ENCODE assay signal across 21 cellular contexts in genomic region chr12:93016752-93017350, GRCh38.
DNase-seq lines count a peak whose midpoint lies in the region; ATAC-seq and TF ChIP-seq lines count a peak whose summit lies in the region.
"Had no signal": no experiment of that assay in that cellular context is flagged by ENCODE, and none has a peak within 500 bp of the region (broad histone marks: within the 10 kb centered on the region; RNA-seq: fewer than 3 reads in every experiment).

No MANE protein-coding gene starts in this region.

- H3K27me3 ChIP-seq in Caco-2 (replicated peaks; ENCODE audit: control insufficient read depth, insufficient read depth, low read length) (no peaks in the 10 kb centered on the region), parathyroid adenoma (ENCODE audit: control insufficient read depth, insufficient read depth, low read length) (no peaks in the 10 kb centered on the region)
- no peaks in the 10 kb centered on the region for H3K27me3 ChIP-seq in CD8-positive, alpha-beta memory T cell (ENCODE audit: insufficient read depth, low read length, poor library complexity, severe bottlenecking)
- H3K27me3 ChIP-seq: cardiac muscle cell, esophagus muscularis mucosa, left lung, right atrium auricular region had no signal

- DNase-seq in Caco-2 = no peak
- peak; percentile 84 for DNase-seq in SW480 (ENCODE audit: low spot score)
- DNase-seq in globus pallidus (ENCODE audit: low spot score) = peak; percentile 85
- no peak for DNase-seq in CD8-positive, alpha-beta memory T cell
- DNase-seq in stimulated activated CD4-positive, alpha-beta T cell treated with anti-CD3 and anti-CD28 coated beads, Interleukin-15, amount 100 ng/mL, for 24 hours = no peak
- no peak for DNase-seq in central memory CD4-positive, alpha-beta T cell
- DNase-seq: activated CD4-positive, alpha-beta T cell treated with anti-CD3 and anti-CD28 coated beads, Interleukin-2, amount 50 U/mL, for 4 hours; amniotic stem cell; DMS 273 treated with DMSO at 0.1 percent for 48 hours; left lung; NCI-H1436 treated with DMSO at 0.1 percent for 48 hours; NCI-H2171 treated with DMSO at 0.1 percent for 48 hours; SHP77 had no signal

- H3K4me3 ChIP-seq in Caco-2 (ENCODE audit: low read depth, low read length) (no peak overlapping the region), parathyroid adenoma (ENCODE audit: low read depth, low read length) (no peak overlapping the region)
- H3K4me3 ChIP-seq in CD8-positive, alpha-beta memory T cell (ENCODE audit: low read length) = no peak overlapping the region
- H3K4me3 ChIP-seq: cardiac muscle cell, esophagus muscularis mucosa, left lung, right atrium auricular region had no signal

- H3K36me3 ChIP-seq in Caco-2 (ENCODE audit: control insufficient read depth, insufficient read depth, low read length) (peaks cover 5% of the 10 kb centered on the region), parathyroid adenoma (ENCODE audit: control insufficient read depth, insufficient read depth, low read length) (no peaks in the 10 kb centered on the region)
- H3K36me3 ChIP-seq in CD8-positive, alpha-beta memory T cell (ENCODE audit: insufficient read depth, low read length) = no peaks in the 10 kb centered on the region
- H3K36me3 ChIP-seq: cardiac muscle cell, esophagus muscularis mucosa, left lung, right atrium auricular region had no signal

- intact Hi-C loops in Caco-2 (cut with micrococcal nuclease; ENCODE audit: unreplicated experiment) = loop anchor here (1.0 kb wide), 2 partner anchors 11 to 105 kb away; no protein-coding TSS in a partner anchor

- no peak for TF ChIP-seq CTCF in Caco-2 (IDR thresholded peaks at IDR 0.05; ENCODE audit: insufficient read depth in 1 of 2, low read depth in 1 of 2, low read length in 1 of 2, severe bottlenecking in 1 of 2, unreplicated experiment in 1 of 2)
- TF ChIP-seq CTCF in parathyroid adenoma (IDR thresholded peaks at IDR 0.05) = no peak

- H3K27me3 Mint-ChIP-seq in Caco-2 (ENCODE audit: insufficient read depth, unreplicated experiment) = no peaks in the 10 kb centered on the region
- H3K27me3 Mint-ChIP-seq in CD8-positive, alpha-beta memory T cell = peaks cover 0 to 2% of the 10 kb centered on the region in 2 donors

- H3K4me1 Mint-ChIP-seq in Caco-2 (ENCODE audit: low read depth, unreplicated experiment) = peaks cover 66% of the 10 kb centered on the region
- H3K4me1 Mint-ChIP-seq in CD8-positive, alpha-beta memory T cell = no peaks in the 10 kb centered on the region
- H3K4me1 Mint-ChIP-seq: CD14-positive monocyte had no signal

- H3K4me3 Mint-ChIP-seq in Caco-2 (ENCODE audit: unreplicated experiment) = peak overlapping the region; percentile 20
- H3K4me3 Mint-ChIP-seq in CD8-positive, alpha-beta memory T cell = no peak overlapping the region
- H3K4me3 Mint-ChIP-seq: CD14-positive monocyte; T-helper 1 cell treated with Interleukin-12 subunit alpha and Interleukin-12 subunit beta and Interleukin-4 antibody, amounts not matched to agents 30 μg/mL and 1 μg/mL, for 36 hours had no signal

- 0 out of 2 replicates have a peak, but pooled peaks cover 3% of the 10 kb centered on the region for H3K9me3 ChIP-seq in Caco-2
- no peaks in the 10 kb centered on the region for H3K9me3 ChIP-seq in parathyroid adenoma (ENCODE audit: control insufficient read depth, low read length)
- H3K9me3 ChIP-seq in CD8-positive, alpha-beta memory T cell (ENCODE audit: low read length) = no peaks in the 10 kb centered on the region
- H3K9me3 ChIP-seq: esophagus muscularis mucosa, left lung, right atrium auricular region had no signal

- H3K4me2 ChIP-seq in parathyroid adenoma (ENCODE audit: low read length) = no peak overlapping the region

- no peaks in the 10 kb centered on the region for H3K79me2 ChIP-seq in parathyroid adenoma

- ATAC-seq in HG03135 (IDR thresholded peaks at IDR 0.05; ENCODE audit: unreplicated experiment) = no peak
- ATAC-seq: HCT116 had no signal

- H3K9me3 Mint-ChIP-seq in Caco-2 (ENCODE audit: unreplicated experiment) = no peaks in the 10 kb centered on the region
- H3K9me3 Mint-ChIP-seq in CD8-positive, alpha-beta memory T cell = no peaks in the 10 kb centered on the region
- H3K9me3 Mint-ChIP-seq: CD14-positive monocyte; T-helper 1 cell treated with Interleukin-12 subunit alpha and Interleukin-12 subunit beta and Interleukin-4 antibody, amounts not matched to agents 30 μg/mL and 1 μg/mL, for 36 hours had no signal

- CTCF ChIA-PET in Caco-2 (lab: Charles Lee) = interaction anchor here (1.1 to 1.9 kb wide), 3 partner anchors 10 to 189 kb away, joined by 3 to 8 read pairs (median 8); no protein-coding TSS in a partner anchor
- CTCF ChIA-PET in CD8-positive, alpha-beta memory T cell (lab: Charles Lee) = no interaction called here

- H3K27ac ChIP-seq in parathyroid adenoma = peak overlapping the region; percentile 45
- no peak overlapping the region for H3K27ac ChIP-seq in CD8-positive, alpha-beta memory T cell (ENCODE audit: low read depth, low read length)
- H3K27ac ChIP-seq: cardiac muscle cell, esophagus muscularis mucosa, left lung, right atrium auricular region had no signal

- H3K27ac Mint-ChIP-seq in Caco-2 (ENCODE audit: unreplicated experiment) = peak overlapping the region; percentile 89
- no peak overlapping the region for H3K27ac Mint-ChIP-seq in CD8-positive, alpha-beta memory T cell
- H3K27ac Mint-ChIP-seq: CD14-positive monocyte; T-helper 1 cell treated with Interleukin-12 subunit alpha and Interleukin-12 subunit beta and Interleukin-4 antibody, amounts not matched to agents 30 μg/mL and 1 μg/mL, for 36 hours had no signal

- POLR2A ChIA-PET in Caco-2 (lab: Charles Lee) = interaction anchor here (1.0 to 1.3 kb wide), 2 partner anchors 11 to 106 kb away, joined by 3 to 5 read pairs; no protein-coding TSS in a partner anchor
- POLR2A ChIA-PET in CD8-positive, alpha-beta memory T cell (lab: Charles Lee) = no interaction called here

- peaks cover 82% of the 10 kb centered on the region for H3K36me3 Mint-ChIP-seq in Caco-2 (ENCODE audit: insufficient read depth, unreplicated experiment)
- no peaks in the 10 kb centered on the region for H3K36me3 Mint-ChIP-seq in CD8-positive, alpha-beta memory T cell
- H3K36me3 Mint-ChIP-seq: CD14-positive monocyte had no signal

- H3K4me1 ChIP-seq in Caco-2 (peaks cover 87% of the 10 kb centered on the region), parathyroid adenoma (peaks cover 43% of the 10 kb centered on the region)
- H3K4me1 ChIP-seq in CD8-positive, alpha-beta memory T cell (ENCODE audit: insufficient read depth, low read length) = no peaks in the 10 kb centered on the region
- H3K4me1 ChIP-seq: esophagus muscularis mucosa, left lung, right atrium auricular region had no signal

- H3K9ac ChIP-seq in parathyroid adenoma = no peak overlapping the region

- no TSS peak for BruUV-seq in Caco-2 (replicated peaks; lab: Mats Ljungman, UMichigan)

- no peak overlapping the region for H2AFZ ChIP-seq in parathyroid adenoma

Comparison
In these comparisons a context has a peak if more than half of its experiments do, and no peak if none do; other contexts are left out.
1. DNase-seq: peak in SW480 (single experiment) and globus pallidus (single experiment); none in Caco-2 (0 of 2), CD8-positive, alpha-beta memory T cell (0 of 5), stimulated activated CD4-positive, alpha-beta T cell treated with anti-CD3 and anti-CD28 coated beads, Interleukin-15, amount 100 ng/mL, for 24 hours (single experiment) and central memory CD4-positive, alpha-beta T cell (single experiment).